In the genomic region with DNA sequence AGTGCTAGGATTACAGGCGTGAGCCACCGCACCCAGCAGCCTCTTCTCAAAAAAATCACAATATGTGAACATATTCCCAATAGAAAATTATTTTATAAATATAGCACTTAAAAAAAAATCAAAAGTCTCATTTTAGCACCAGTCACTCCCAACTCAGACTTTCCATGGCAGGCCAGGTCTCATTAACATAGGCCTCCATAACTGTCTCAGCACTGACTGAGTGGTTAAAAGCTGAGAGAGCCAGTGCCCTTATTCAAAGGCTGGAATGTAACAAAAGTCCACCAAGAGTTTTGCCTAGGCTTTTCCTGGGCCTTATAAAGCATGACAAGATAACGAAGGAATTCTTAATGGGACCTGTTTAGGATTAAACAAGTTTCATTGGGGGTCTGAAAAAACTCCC, we compare ENCODE assay signal across 21 cellular contexts.
"Had no signal": no experiment of that assay in that cellular context is flagged by ENCODE, and none has a peak within 500 bp of the region (broad histone marks: within the 10 kb centered on the region; RNA-seq: fewer than 3 reads in every experiment).

No MANE protein-coding gene starts in this region.

- ATAC-seq: gastrocnemius medialis, heart right ventricle, pancreas had no signal

- H3K4me1 ChIP-seq: esophagus muscularis mucosa, gastrocnemius medialis, pancreas, right lobe of liver, tibial artery, upper lobe of left lung, uterus had no signal

- H3K27ac Mint-ChIP-seq: nephron; progenitor cell of endocrine pancreas; stimulated activated memory B cell treated with anti-CD40 and anti-IgM and Interleukin-4, amounts not matched to agents 10 μg/mL and 1 μg/mL and 100 μg/mL, for 72 hours; stimulated activated naive CD8-positive, alpha-beta T cell treated with anti-CD3 and anti-CD28 coated beads, Interleukin-15, Interleukin-2, amounts not matched to agents 100 ng/mL and 50 ng/mL, for 24 hours had no signal

- H3K4me1 Mint-ChIP-seq: nephron had no signal

- H3K27ac ChIP-seq: esophagus muscularis mucosa, gastrocnemius medialis, heart right ventricle, pancreas, right lobe of liver, tibial artery, upper lobe of left lung, uterus had no signal

- H3K27me3 Mint-ChIP-seq: progenitor cell of endocrine pancreas; stimulated activated memory B cell treated with anti-CD40 and anti-IgM and Interleukin-4, amounts not matched to agents 10 μg/mL and 1 μg/mL and 100 μg/mL, for 72 hours; stimulated activated naive CD8-positive, alpha-beta T cell treated with anti-CD3 and anti-CD28 coated beads, Interleukin-15, Interleukin-2, amounts not matched to agents 100 ng/mL and 50 ng/mL, for 24 hours had no signal

- H3K36me3 ChIP-seq: gastrocnemius medialis, pancreas, right lobe of liver, uterus had no signal

- H3K4me3 Mint-ChIP-seq: nephron; stimulated activated memory B cell treated with anti-CD40 and anti-IgM and Interleukin-4, amounts not matched to agents 10 μg/mL and 1 μg/mL and 100 μg/mL, for 72 hours; stimulated activated naive CD8-positive, alpha-beta T cell treated with anti-CD3 and anti-CD28 coated beads, Interleukin-15, Interleukin-2, amounts not matched to agents 100 ng/mL and 50 ng/mL, for 24 hours had no signal

- H3K9me3 ChIP-seq: gastrocnemius medialis, pancreas, right lobe of liver, uterus had no signal

- H3K27me3 ChIP-seq: esophagus muscularis mucosa, gastrocnemius medialis, heart right ventricle, pancreas, right lobe of liver, tibial artery, upper lobe of left lung, uterus had no signal

- DNase-seq: cortex of kidney; effector memory CD4-positive, alpha-beta T cell; gastrocnemius medialis; heart right ventricle; hypothalamus; kidney glomerular epithelial cell; mammary epithelial cell; mucosa of descending colon; occipital lobe; pancreas; right lobe of liver; stimulated activated CD4-positive, alpha-beta T cell treated with anti-CD3 and anti-CD28 coated beads, Interleukin-4, amount 100 ng/mL, for 1 hour; stimulated activated CD8-positive, alpha-beta memory T cell treated with anti-CD3 and anti-CD28 coated beads, Interleukin-4, amount 100 ng/mL, for 48 hours; tibial artery; upper lobe of left lung; uterus had no signal

- H3K9me3 Mint-ChIP-seq: nephron had no signal

- H3K4me3 ChIP-seq: esophagus muscularis mucosa, gastrocnemius medialis, heart right ventricle, mucosa of descending colon, pancreas, right lobe of liver, tibial artery, upper lobe of left lung, uterus had no signal
